Comparison of ENCODE assay signal across 18 cellular contexts in the genomic region with DNA sequence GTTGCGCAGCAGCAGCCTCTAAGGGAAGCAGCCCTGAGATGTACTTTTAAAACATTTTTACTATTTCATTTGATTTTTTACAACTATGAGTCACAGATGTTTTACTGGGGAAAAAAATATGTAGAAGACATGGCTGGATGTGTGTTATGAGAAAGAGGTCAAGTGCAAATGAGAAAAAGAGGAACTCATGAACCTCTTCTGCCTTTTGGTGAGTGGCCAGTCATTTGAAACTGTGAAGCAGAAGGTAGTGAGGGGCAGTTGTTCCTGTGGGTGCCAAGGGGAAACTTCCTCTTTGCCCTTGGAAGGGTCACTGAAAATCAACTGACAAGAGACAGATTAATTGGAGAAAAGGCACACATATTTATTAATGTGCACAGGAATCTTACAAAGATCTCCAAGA. TPM values are rescaled to one million over a fixed set of nuclear protein-coding genes. Genes with fewer than 3 reads are reported as not detected.
A peak's percentile ranks its signal among the peaks of the same experiment; 100 is the strongest.
DNase-seq lines count a peak whose midpoint lies in the region; ATAC-seq and TF ChIP-seq lines count a peak whose summit lies in the region.
"Had no signal": no experiment of that assay in that cellular context is flagged by ENCODE, and none has a peak within 500 bp of the region (broad histone marks: within the 10 kb centered on the region; RNA-seq: fewer than 3 reads in every experiment).

No MANE protein-coding gene starts in this region.

- peaks cover 0 to 4% of the 10 kb centered on the region in 2 donors for H3K9me3 ChIP-seq in ovary

- H3K36me3 ChIP-seq in ovary, result no peaks in the 10 kb centered on the region

- no peak for TF ChIP-seq CTCF in ovary (IDR thresholded peaks at IDR 0.05)

- DNase-seq in globus pallidus (ENCODE audit: low spot score) (peak; percentile 24), ACHN (no peak), NCI-H146 treated with DMSO at 0.1 percent for 48 hours (lab: John Stamatoyannopoulos, UW; ENCODE audit: unreplicated experiment) (no peak), ovary (no peak), DMS79 treated with DMSO at 0.1 percent for 48 hours (lab: John Stamatoyannopoulos, UW) (no peak)
- DNase-seq: activated CD8-positive, alpha-beta T cell treated with anti-CD3 and anti-CD28 coated beads, Interleukin-2, amount 10 ng/mL, durations not matched to agents 7 days and 5 days; activated naive CD8-positive, alpha-beta T cell treated with anti-CD3 and anti-CD28 coated beads, Interleukin-2, amount 10 ng/mL, durations not matched to agents 7 days and 5 days; CD4-positive, alpha-beta T cell; cortex of kidney; foreskin fibroblast; stimulated activated CD4-positive, alpha-beta T cell treated with anti-CD3 and anti-CD28 coated beads, Interleukin-4, amount 100 ng/mL, for 4 hours; SW 1271 had no signal

- H3K4me1 ChIP-seq in ovary (ENCODE audit: insufficient read depth), result no peaks in the 10 kb centered on the region

- H3K27ac ChIP-seq in ovary, result no peak overlapping the region
- H3K27ac ChIP-seq: KMS-11 had no signal

- no peak overlapping the region for H3K4me3 ChIP-seq in ovary

- intact Hi-C loops in ovary (cut with DNase I), result no loop called here

- H3K27me3 ChIP-seq in ovary, result no peaks in the 10 kb centered on the region

- peak; percentile 38 for ATAC-seq in GM18499 (IDR thresholded peaks at IDR 0.05; ENCODE audit: insufficient read depth, unreplicated experiment)
- ATAC-seq in GM21529 (IDR thresholded peaks at IDR 0.05; ENCODE audit: unreplicated experiment), result peak; percentile 40
- peak; percentile 40 for ATAC-seq in HG03521 (IDR thresholded peaks at IDR 0.05; ENCODE audit: unreplicated experiment)
- ATAC-seq: activated CD8-positive, alpha-beta T cell treated with anti-CD3 and anti-CD28 coated beads, Interleukin-2, amount 10 ng/mL, durations not matched to agents 7 days and 5 days; left lobe of liver had no signal

- TF ChIP-seq POLR2A in ovary (IDR thresholded peaks at IDR 0.05), result no peak

- WGBS in ovary, 3 donors, result 90 to 95% (median 95%) methylated on average over 1 of the region's 1 CpG

- in situ Hi-C loops in ACHN (cut with HindIII; ENCODE audit: low pct_ligation_motif_present, low pct_unique_long_range_greater_than_20kb, low sequenced_read_pairs), result no loop called here

- TF ChIP-seq EP300 in ovary (IDR thresholded peaks at IDR 0.05), result no peak

RNA-seq across cellular contexts. Expression of gene SYK, which starts 31.3 kb away (rescaled TPM):
- 10 to 100 TPM in 3 of 7 donors, 1 to 10 TPM in 4; 2.4 to 12.0 (median 8.6) TPM for total RNA-seq in ovary
- polyA plus RNA-seq in ovary, result 1 to 10 TPM; 1.4 to 9.2 TPM
- total RNA-seq: osteocyte had no signal
